12 cellular contexts compared by ENCODE assay signal in the genomic region with DNA sequence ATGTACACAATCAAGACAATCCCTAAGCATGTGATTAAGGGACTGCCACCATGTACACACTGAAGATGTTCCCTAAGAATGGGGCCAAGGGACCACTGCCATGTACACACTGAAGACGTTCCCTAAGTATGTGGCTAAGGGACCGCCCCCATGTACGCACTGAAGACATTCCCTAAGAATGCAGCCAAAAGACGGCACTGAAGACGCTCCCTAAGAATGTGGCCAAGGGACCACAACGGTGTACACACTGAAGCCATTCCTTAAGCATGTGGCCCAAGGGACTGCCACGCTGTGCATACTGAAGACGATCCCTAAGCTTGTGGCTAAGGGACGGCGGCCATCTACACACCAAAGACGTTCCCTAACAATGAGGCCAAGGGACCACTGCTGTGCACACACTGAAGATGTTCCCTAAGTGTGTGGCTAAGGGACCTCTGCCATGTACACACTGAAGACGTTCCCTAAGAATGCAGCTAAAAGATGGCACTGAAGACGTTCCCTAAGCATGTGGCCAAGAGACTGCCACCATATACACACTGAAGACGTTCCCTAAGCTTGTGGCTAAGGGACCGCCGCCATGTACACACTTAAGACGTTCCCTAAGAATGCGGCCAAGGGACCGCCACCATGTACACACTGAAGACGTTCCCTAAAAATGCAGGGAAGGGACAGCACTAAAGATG.
"Had no signal": no experiment of that assay in that cellular context is flagged by ENCODE, and none has a peak within 500 bp of the region (broad histone marks: within the 10 kb centered on the region; RNA-seq: fewer than 3 reads in every experiment).

No MANE protein-coding gene starts in this region.

- FAIRE-seq: frontal cortex had no signal

- H3K27ac ChIP-seq: heart left ventricle had no signal

- ATAC-seq: effector memory CD8-positive, alpha-beta T cell; heart left ventricle; left lobe of liver; naive thymus-derived CD8-positive, alpha-beta T cell; stimulated activated naive CD8-positive, alpha-beta T cell treated with anti-CD3 and anti-CD28 coated beads, Interleukin-15, Interleukin-2, amounts not matched to agents 100 U/mL and 50 U/mL, for 24 hours had no signal

- H3K27me3 ChIP-seq: heart left ventricle had no signal

- H3K9me3 ChIP-seq: heart left ventricle had no signal

- DNase-seq: activated CD4-positive, CD25-positive, alpha-beta regulatory T cell treated with anti-CD3 and anti-CD28 coated beads, Interleukin-2, amount 50 U/mL, for 72 hours; activated naive CD8-positive, alpha-beta T cell treated with anti-CD3 and anti-CD28 coated beads, Interleukin-2, amount 10 ng/mL, durations not matched to agents 7 days and 5 days; cerebellar nuclear complex; effector memory CD8-positive, alpha-beta T cell; naive thymus-derived CD8-positive, alpha-beta T cell; stimulated activated CD4-positive, alpha-beta T cell treated with anti-CD3 and anti-CD28 coated beads, Interleukin-4, amount 100 ng/mL, for 24 hours; stimulated activated naive CD8-positive, alpha-beta T cell treated with anti-CD3 and anti-CD28 coated beads, Interleukin-15, Interleukin-2, amounts not matched to agents 100 U/mL and 50 U/mL, for 24 hours; T-helper 9 cell; trophoblast cell had no signal

- H3K4me3 ChIP-seq: heart left ventricle had no signal
